18 cellular contexts compared by ENCODE assay signal in genomic region chr3:71398157-71398836, GRCh38.
DNase-seq lines count a peak whose midpoint lies in the region; ATAC-seq, FAIRE-seq and TF ChIP-seq lines count a peak whose summit lies in the region.
"Had no signal": no experiment of that assay in that cellular context is flagged by ENCODE, and none has a peak within 500 bp of the region (broad histone marks: within the 10 kb centered on the region; RNA-seq: fewer than 3 reads in every experiment).

No MANE protein-coding gene starts in this region.

- H3K4me1 ChIP-seq in astrocyte (ENCODE audit: insufficient read depth, low read length) = peaks cover 23% of the 10 kb centered on the region
- H3K4me1 ChIP-seq: SJCRH30 had no signal

- peaks cover 6% of the 10 kb centered on the region for H3K36me3 Mint-ChIP-seq in activated T-cell treated with anti-CD3 and anti-CD28 coated beads, Interleukin-2, amount 50 U/mL, for 4 hours (ENCODE audit: insufficient read depth)
- peaks cover 5% of the 10 kb centered on the region for H3K36me3 Mint-ChIP-seq in astrocyte (ENCODE audit: low read depth, unreplicated experiment)
- peaks cover 4 to 8% of the 10 kb centered on the region in 2 donors for H3K36me3 Mint-ChIP-seq in stimulated activated naive B cell treated with anti-CD40 and anti-IgM and Interleukin-4, amounts not matched to agents 10 μg/mL and 1 μg/mL and 100 μg/mL, for 72 hours

- no peak overlapping the region for H2AFZ ChIP-seq in astrocyte (ENCODE audit: low read depth, low read length)

- no peak overlapping the region for H3K4me2 ChIP-seq in astrocyte (ENCODE audit: low read length)

- TF ChIP-seq CTCF in astrocyte (IDR thresholded peaks at IDR 0.05; ENCODE audit: insufficient read depth, low read depth, low read length) = no peak

- H3K27me3 Mint-ChIP-seq in activated T-cell treated with anti-CD3 and anti-CD28 coated beads, Interleukin-2, amount 50 U/mL, for 4 hours (ENCODE audit: low read depth) = no peaks in the 10 kb centered on the region
- H3K27me3 Mint-ChIP-seq in astrocyte (ENCODE audit: low read depth, unreplicated experiment) = no peaks in the 10 kb centered on the region
- H3K27me3 Mint-ChIP-seq in stimulated activated naive B cell treated with anti-CD40 and anti-IgM and Interleukin-4, amounts not matched to agents 10 μg/mL and 1 μg/mL and 100 μg/mL, for 72 hours = no peaks in the 10 kb centered on the region

- H3K4me3 ChIP-seq in astrocyte (ENCODE audit: insufficient read depth, low read depth, low read length) = no peak overlapping the region
- H3K4me3 ChIP-seq: coronary artery, ovary, SJCRH30 had no signal

- peak; percentile 28 for DNase-seq in activated T-cell treated with anti-CD3 and anti-CD28 coated beads, Interleukin-2, amount 50 U/mL, for 4 hours
- DNase-seq in activated T-cell treated with anti-CD3 and anti-CD28 coated beads, Interleukin-2, amount 50 U/mL, for 48 hours = no peak
- DNase-seq in NCI-H1417 (lab: John Stamatoyannopoulos, UW) (peak; percentile 6 to 84 (median 20)), astrocyte (ENCODE audit: low read depth) (peak; percentile 23), NCI-H446 (lab: John Stamatoyannopoulos, UW) (no peak), hypothalamus (lab: John Stamatoyannopoulos, UW) (no peak)
- DNase-seq in stimulated activated naive B cell treated with anti-CD40 and anti-IgM and Interleukin-4, amounts not matched to agents 10 μg/mL and 1 μg/mL and 100 μg/mL, for 72 hours = no peak
- no peak for DNase-seq in activated CD8-positive, alpha-beta memory T cell treated with anti-CD3 and anti-CD28 coated beads for 24 hours
- DNase-seq: activated gamma-delta T cell treated with Interleukin-2 at 50 U/mL for 16 hours; mesenchymal stem cell; NCI-H1092; NCI-H774; ovary; SJCRH30; stimulated activated CD8-positive, alpha-beta memory T cell treated with anti-CD3 and anti-CD28 coated beads, Interleukin-4, amount 100 ng/mL, for 48 hours had no signal

- H3K79me2 ChIP-seq in astrocyte (ENCODE audit: insufficient read depth, low read length) = peaks cover 85% of the 10 kb centered on the region

- no peak overlapping the region for H3K27ac ChIP-seq in astrocyte (ENCODE audit: low read depth, low read length)
- H3K27ac ChIP-seq: coronary artery, ovary, SJCRH30, VCaP had no signal

- H3K4me3 Mint-ChIP-seq in activated T-cell treated with anti-CD3 and anti-CD28 coated beads, Interleukin-2, amount 50 U/mL, for 4 hours = peak overlapping the region; percentile 74
- H3K4me3 Mint-ChIP-seq in astrocyte (ENCODE audit: unreplicated experiment) = no peak overlapping the region
- H3K4me3 Mint-ChIP-seq in stimulated activated naive B cell treated with anti-CD40 and anti-IgM and Interleukin-4, amounts not matched to agents 10 μg/mL and 1 μg/mL and 100 μg/mL, for 72 hours = peak overlapping the region; percentile 53 to 62

- no peak overlapping the region for H3K27ac Mint-ChIP-seq in astrocyte (ENCODE audit: unreplicated experiment)
- peak overlapping the region; percentile 76 for H3K27ac Mint-ChIP-seq in stimulated activated naive B cell treated with anti-CD40 and anti-IgM and Interleukin-4, amounts not matched to agents 10 μg/mL and 1 μg/mL and 100 μg/mL, for 72 hours

- no peak overlapping the region for H3K9ac ChIP-seq in astrocyte (ENCODE audit: low read length)

- peak; percentile 5 for FAIRE-seq in astrocyte (lab: Jason Lieb, UNC)
- FAIRE-seq: HTR-8/SVneo had no signal

- peak; percentile 85 to 90 for ATAC-seq in activated T-cell treated with anti-CD3 and anti-CD28 coated beads, Interleukin-2, amount 50 U/mL, for 4 hours
- ATAC-seq in stimulated activated naive B cell treated with anti-CD40 and anti-IgM and Interleukin-4, amounts not matched to agents 10 μg/mL and 1 μg/mL and 100 μg/mL, for 72 hours (replicated peaks) = peak; percentile 65 to 71

- H3K36me3 ChIP-seq in astrocyte (ENCODE audit: insufficient read depth, low read length) = no peaks in the 10 kb centered on the region
- H3K36me3 ChIP-seq: ovary, SJCRH30 had no signal

- H3K9me3 Mint-ChIP-seq in activated T-cell treated with anti-CD3 and anti-CD28 coated beads, Interleukin-2, amount 50 U/mL, for 4 hours = no peaks in the 10 kb centered on the region
- H3K9me3 Mint-ChIP-seq in astrocyte (ENCODE audit: unreplicated experiment) = no peaks in the 10 kb centered on the region
- H3K9me3 Mint-ChIP-seq in stimulated activated naive B cell treated with anti-CD40 and anti-IgM and Interleukin-4, amounts not matched to agents 10 μg/mL and 1 μg/mL and 100 μg/mL, for 72 hours = peaks cover 0 to 3% of the 10 kb centered on the region in 2 donors

- peaks cover 84% of the 10 kb centered on the region for H3K4me1 Mint-ChIP-seq in activated T-cell treated with anti-CD3 and anti-CD28 coated beads, Interleukin-2, amount 50 U/mL, for 4 hours (ENCODE audit: low read depth)
- peaks cover 27% of the 10 kb centered on the region for H3K4me1 Mint-ChIP-seq in astrocyte (ENCODE audit: low read depth, unreplicated experiment)
- peaks cover 57 to 87% of the 10 kb centered on the region in 2 donors for H3K4me1 Mint-ChIP-seq in stimulated activated naive B cell treated with anti-CD40 and anti-IgM and Interleukin-4, amounts not matched to agents 10 μg/mL and 1 μg/mL and 100 μg/mL, for 72 hours

- H3K9me3 ChIP-seq in astrocyte (ENCODE audit: insufficient read depth, low read depth, low read length) = no peaks in the 10 kb centered on the region
- H3K9me3 ChIP-seq: ovary, SJCRH30 had no signal

- H4K20me1 ChIP-seq in astrocyte (ENCODE audit: insufficient read depth, low read length) = peaks cover 52% of the 10 kb centered on the region

- H3K27me3 ChIP-seq in astrocyte (ENCODE audit: insufficient read depth, low read length) = no peaks in the 10 kb centered on the region
- H3K27me3 ChIP-seq: ovary, SJCRH30 had no signal

Comparison
In these comparisons a context has a peak if more than half of its experiments do, and no peak if none do; other contexts are left out.
1. DNase-seq: peak in activated T-cell treated with anti-CD3 and anti-CD28 coated beads, Interleukin-2, amount 50 U/mL, for 4 hours (single experiment), NCI-H1417 (3 of 3) and astrocyte (single experiment); none in activated T-cell treated with anti-CD3 and anti-CD28 coated beads, Interleukin-2, amount 50 U/mL, for 48 hours (0 of 2), stimulated activated naive B cell treated with anti-CD40 and anti-IgM and Interleukin-4, amounts not matched to agents 10 μg/mL and 1 μg/mL and 100 μg/mL, for 72 hours (single experiment), NCI-H446 (0 of 2), hypothalamus (0 of 51) and activated CD8-positive, alpha-beta memory T cell treated with anti-CD3 and anti-CD28 coated beads for 24 hours (single experiment).